Comparison of ENCODE assay signal across 12 cellular contexts in the genomic region with DNA sequence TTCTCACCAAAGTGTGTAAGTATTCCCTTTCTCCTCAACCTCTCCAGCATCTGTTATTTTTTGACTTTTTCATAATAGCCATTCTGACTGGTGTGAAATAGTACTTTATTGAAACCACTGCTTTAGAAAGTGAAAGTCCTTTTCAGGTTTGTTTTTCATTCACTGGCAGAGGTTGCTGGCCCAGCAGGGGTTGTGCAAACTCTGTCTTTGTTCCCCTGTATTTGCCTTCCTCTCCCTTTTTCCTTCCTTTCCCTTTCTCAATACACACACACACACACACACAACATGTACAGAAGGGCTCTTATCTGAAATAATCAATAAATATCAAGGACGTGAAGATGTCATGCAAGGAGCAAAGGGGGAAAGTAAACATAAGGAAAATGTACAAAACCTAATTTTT.
DNase-seq lines count a peak whose midpoint lies in the region; ATAC-seq, FAIRE-seq and TF ChIP-seq lines count a peak whose summit lies in the region.
"Had no signal": no experiment of that assay in that cellular context is flagged by ENCODE, and none has a peak within 500 bp of the region (broad histone marks: within the 10 kb centered on the region; RNA-seq: fewer than 3 reads in every experiment).

No MANE protein-coding gene starts in this region.

- TF ChIP-seq POLR2A in testis (IDR thresholded peaks at IDR 0.05) = no peak

- H3K27me3 ChIP-seq in BLaER1 treated with 17β-estradiol and CSF1 and Interleukin-3, amounts not matched to agents 10 nM and 100 nM = no peaks in the 10 kb centered on the region
- H3K27me3 ChIP-seq in keratinocyte (ENCODE audit: control insufficient read depth, extremely low read depth, insufficient read depth, low read length) (no peaks in the 10 kb centered on the region), testis (no peaks in the 10 kb centered on the region)

- H3K4me3 ChIP-seq in BLaER1 treated with 17β-estradiol and CSF1 and Interleukin-3, amounts not matched to agents 10 nM and 100 nM = no peak overlapping the region
- H3K4me3 ChIP-seq in keratinocyte (ENCODE audit: control insufficient read depth in 2 of 3, extremely low read depth in 1 of 3, insufficient read depth in 2 of 3, low read depth in 1 of 3, low read length in 3 of 3) = no peak overlapping the region
- no peak overlapping the region for H3K4me3 ChIP-seq in testis
- H3K4me3 ChIP-seq: thoracic aorta had no signal

- peaks cover 22 to 32% (median 29%) of the 10 kb centered on the region in 11 experiments for H3K9me3 ChIP-seq in BLaER1 treated with 17β-estradiol and CSF1 and Interleukin-3, amounts not matched to agents 10 nM and 100 nM (replicated peaks in 1 of 11)
- H3K9me3 ChIP-seq in keratinocyte (ENCODE audit: control insufficient read depth, low read depth, low read length) = no peaks in the 10 kb centered on the region
- H3K9me3 ChIP-seq in testis = no peaks in the 10 kb centered on the region
- H3K9me3 ChIP-seq: thoracic aorta had no signal

- H3K9ac ChIP-seq in BLaER1 treated with 17β-estradiol and CSF1 and Interleukin-3, amounts not matched to agents 10 nM and 100 nM = no peak overlapping the region
- H3K9ac ChIP-seq in keratinocyte (ENCODE audit: control insufficient read depth, extremely low read depth, insufficient read depth, low read length) = no peak overlapping the region

- H4K20me1 ChIP-seq in BLaER1 treated with 17β-estradiol and CSF1 and Interleukin-3, amounts not matched to agents 10 nM and 100 nM = no peaks in the 10 kb centered on the region
- no peaks in the 10 kb centered on the region for H4K20me1 ChIP-seq in keratinocyte (ENCODE audit: control insufficient read depth, extremely low read depth, insufficient read depth, low read length)

- no peak for FAIRE-seq in keratinocyte (lab: Jason Lieb, UNC)

- H2AFZ ChIP-seq in keratinocyte (ENCODE audit: control insufficient read depth, low read length) = no peak overlapping the region

- peak overlapping the region in 6 of 11 experiments; percentile 16 to 80 (median 48); a peak in 10 of 22 replicates for H3K4me2 ChIP-seq in BLaER1 treated with 17β-estradiol and CSF1 and Interleukin-3, amounts not matched to agents 10 nM and 100 nM
- H3K4me2 ChIP-seq in keratinocyte (ENCODE audit: control insufficient read depth, extremely low read depth, insufficient read depth, low read depth, low read length) = peak overlapping the region; percentile 88

- no peak for TF ChIP-seq RAD21 in Ishikawa (IDR thresholded peaks at IDR 0.05; ENCODE audit: low read depth)

- DNase-seq in SKM-1 treated with dmso at 0.1 percent for 144 hours (lab: John Stamatoyannopoulos, UW; ENCODE audit: unreplicated experiment) (peak; percentile 27), keratinocyte (ENCODE audit: low read depth, low spot score) (no peak), GM19240 (ENCODE audit: insufficient read length, low spot score) (no peak), NCI-H187 treated with DMSO at 0.1 percent for 48 hours (lab: John Stamatoyannopoulos, UW) (no peak), testis (no peak)
- DNase-seq: activated naive CD4-positive, alpha-beta T cell; NCI-H82; stimulated activated CD4-positive, alpha-beta T cell treated with anti-CD3 and anti-CD28 coated beads, Interleukin-2, amount 100 ng/mL, for 24 hours had no signal

- peaks cover 0 to 13% (median 10%) of the 10 kb centered on the region in 11 experiments; a peak in 9 of 22 replicates for H3K36me3 ChIP-seq in BLaER1 treated with 17β-estradiol and CSF1 and Interleukin-3, amounts not matched to agents 10 nM and 100 nM
- H3K36me3 ChIP-seq in keratinocyte (ENCODE audit: control insufficient read depth in 2 of 2, extremely low read depth in 1 of 2, insufficient read depth in 2 of 2, low read length in 2 of 2) (no peaks in the 10 kb centered on the region), testis (ENCODE audit: low read depth, missing control alignments) (no peaks in the 10 kb centered on the region)
- H3K36me3 ChIP-seq: thoracic aorta had no signal

- no peaks in the 10 kb centered on the region for H3K79me2 ChIP-seq in keratinocyte (ENCODE audit: control insufficient read depth, insufficient read depth, low read length)

- intact Hi-C loops in testis (cut with DNase I; ENCODE audit: low total_unique reads) = no loop called here

- H3K4me1 ChIP-seq in BLaER1 treated with 17β-estradiol and CSF1 and Interleukin-3, amounts not matched to agents 10 nM and 100 nM = peaks cover 21 to 64% (median 33%) of the 10 kb centered on the region in 10 experiments
- H3K4me1 ChIP-seq in keratinocyte (ENCODE audit: control insufficient read depth, extremely low read depth, insufficient read depth, low read length) = peaks cover 41% of the 10 kb centered on the region
- peaks cover 14% of the 10 kb centered on the region for H3K4me1 ChIP-seq in testis

- TF ChIP-seq EP300 in Ishikawa (IDR thresholded peaks at IDR 0.05; ENCODE audit: borderline replicate concordance) = no peak

- dilution Hi-C loops in keratinocyte (cut with MboI; ENCODE audit: extremely low pct_ligation_motif_present, low sequenced_read_pairs) = no loop called here

- ATAC-seq in GM19452 (IDR thresholded peaks at IDR 0.05; ENCODE audit: unreplicated experiment) = no peak

- whole genome bisulfite sequencing in testis, 2 donors = 27 to 36% methylated on average over 1 of the region's 1 CpG

- no peak overlapping the region; a peak in 1 of 22 replicates for H3K27ac ChIP-seq in BLaER1 treated with 17β-estradiol and CSF1 and Interleukin-3, amounts not matched to agents 10 nM and 100 nM
- peak overlapping the region; percentile 88 for H3K27ac ChIP-seq in keratinocyte (ENCODE audit: control insufficient read depth, insufficient read depth, low read length)
- H3K27ac ChIP-seq in testis = no peak overlapping the region
- H3K27ac ChIP-seq: thoracic aorta had no signal

- no peak for TF ChIP-seq CTCF in keratinocyte (optimal IDR thresholded peaks at IDR 0.05 in 1 of 3, IDR thresholded peaks at IDR 0.05 in 1 of 3, conservative IDR thresholded peaks at IDR 0.05 in 1 of 3; ENCODE audit: extremely low read depth in 1 of 3, insufficient read depth in 2 of 3, low read length in 3 of 3)
- no peak for TF ChIP-seq CTCF in testis (IDR thresholded peaks at IDR 0.05)

- no peaks in the 10 kb centered on the region for H3K9me1 ChIP-seq in keratinocyte (ENCODE audit: control insufficient read depth, extremely low read depth, insufficient read depth, low read length)

TF ChIP-seq in Ishikawa, 13 proteins besides CTCF, POLR2A, EP300 and RAD21:
- TF ChIP-seq CEBPB (IDR thresholded peaks at IDR 0.05) (peak; percentile 28; the same call in 1 of the 2 replicates), TAF1 (IDR thresholded peaks at IDR 0.05; ENCODE audit: low read depth) (no peak)
